14 cellular contexts compared by ENCODE assay signal in the genomic region with DNA sequence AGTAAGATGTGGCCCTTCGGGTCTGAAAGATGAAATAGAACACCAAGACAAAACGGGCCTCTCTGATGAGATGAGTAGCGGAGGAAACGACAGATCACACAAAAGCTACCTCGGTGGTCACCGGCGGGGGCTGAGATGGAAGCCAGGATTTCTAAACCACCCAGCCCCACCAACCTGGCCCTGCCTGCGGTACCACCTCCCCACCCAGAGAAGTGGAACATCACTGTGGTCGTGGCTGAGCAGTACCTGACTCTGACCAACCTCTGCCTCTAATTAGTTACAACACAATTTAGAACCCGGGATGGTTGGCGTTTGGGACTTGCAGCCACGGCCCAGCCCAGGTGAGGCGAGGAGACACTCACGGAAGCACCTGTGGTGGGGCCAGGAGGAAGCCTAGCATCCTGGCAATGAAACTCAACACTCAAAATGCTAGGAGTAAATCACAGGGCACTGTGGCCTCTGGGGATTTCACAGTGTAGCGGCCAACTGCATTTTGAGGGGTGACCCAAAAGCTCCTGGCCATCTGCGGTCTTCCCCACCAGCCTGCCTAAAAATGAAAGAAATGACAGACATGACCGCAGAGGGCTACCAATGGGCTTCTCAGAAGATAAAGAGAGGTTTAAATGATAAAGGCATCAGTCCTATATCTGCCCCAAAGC.
DNase-seq lines count a peak whose midpoint lies in the region; ATAC-seq and TF ChIP-seq lines count a peak whose summit lies in the region.
"Had no signal": no experiment of that assay in that cellular context is flagged by ENCODE, and none has a peak within 500 bp of the region (broad histone marks: within the 10 kb centered on the region; RNA-seq: fewer than 3 reads in every experiment).

No MANE protein-coding gene starts in this region.

- H3K4me3 ChIP-seq in subcutaneous abdominal adipose tissue (ENCODE audit: low read depth in 1 of 5, low read length in 5 of 5) (no peak overlapping the region), endodermal cell (ENCODE audit: low read length) (no peak overlapping the region)

- peak overlapping the region; percentile 92 for H3K27ac ChIP-seq in subcutaneous abdominal adipose tissue (ENCODE audit: low read depth, low read length)
- no peak overlapping the region for H3K27ac ChIP-seq in endodermal cell (ENCODE audit: low read depth, low read length)
- H3K27ac ChIP-seq: esophagus muscularis mucosa had no signal

- H3K9me3 ChIP-seq in subcutaneous abdominal adipose tissue (ENCODE audit: control insufficient read depth in 5 of 5, low read length in 5 of 5): no peaks in the 10 kb centered on the region
- no peaks in the 10 kb centered on the region for H3K9me3 ChIP-seq in endodermal cell (ENCODE audit: control insufficient read depth, low read length)
- H3K9me3 ChIP-seq: esophagus muscularis mucosa had no signal

- TF ChIP-seq CTCF in endodermal cell (conservative IDR thresholded peaks at IDR 0.05): no peak

- H3K27ac Mint-ChIP-seq in activated naive CD4-positive, alpha-beta T cell treated with anti-CD3 and anti-CD28 coated beads, Interleukin-2, amount 50 U/mL, for 24 hours: peak overlapping the region; percentile 92
- H3K27ac Mint-ChIP-seq in activated naive CD8-positive, alpha-beta T cell treated with anti-CD3 and anti-CD28 coated beads for 36 hours: peak overlapping the region; percentile 82
- peak overlapping the region; percentile 97 for H3K27ac Mint-ChIP-seq in memory B cell
- H3K27ac Mint-ChIP-seq in endodermal cell: no peak overlapping the region

- H3K9ac ChIP-seq in subcutaneous abdominal adipose tissue (ENCODE audit: low read length in 5 of 5) (peak overlapping the region in 4 of 5 donors; percentile 12 to 75 (median 36)), endodermal cell (ENCODE audit: extremely low read depth, low read length, poor library complexity, severe bottlenecking) (no peak overlapping the region)

- H3K9me3 Mint-ChIP-seq in activated naive CD4-positive, alpha-beta T cell treated with anti-CD3 and anti-CD28 coated beads, Interleukin-2, amount 50 U/mL, for 24 hours: no peaks in the 10 kb centered on the region
- H3K9me3 Mint-ChIP-seq in activated naive CD8-positive, alpha-beta T cell treated with anti-CD3 and anti-CD28 coated beads for 36 hours: no peaks in the 10 kb centered on the region
- H3K9me3 Mint-ChIP-seq in memory B cell (no peaks in the 10 kb centered on the region), endodermal cell (no peaks in the 10 kb centered on the region)

- no peaks in the 10 kb centered on the region for H3K27me3 ChIP-seq in subcutaneous abdominal adipose tissue (ENCODE audit: control insufficient read depth in 5 of 5, insufficient read depth in 4 of 5, low read length in 5 of 5)
- H3K27me3 ChIP-seq in endodermal cell (ENCODE audit: control insufficient read depth, insufficient read depth, low read length, poor library complexity, severe bottlenecking): no peaks in the 10 kb centered on the region
- H3K27me3 ChIP-seq: esophagus muscularis mucosa had no signal

- no peak for DNase-seq in activated naive CD4-positive, alpha-beta T cell treated with anti-CD3 and anti-CD28 coated beads, Interleukin-2, amount 50 U/mL, for 16 hours
- DNase-seq in activated naive CD8-positive, alpha-beta T cell treated with anti-CD3 and anti-CD28 coated beads for 36 hours: no peak
- no peak for DNase-seq in memory B cell (ENCODE audit: low spot score in 2 of 2)
- no peak for DNase-seq in iPS-NIHi11 (ENCODE audit: low spot score)
- DNase-seq in endodermal cell: no peak
- DNase-seq: activated CD8-positive, alpha-beta memory T cell treated with anti-CD3 and anti-CD28 coated beads for 24 hours; NCI-H1105 treated with DMSO at 0.1 percent for 48 hours; nucleus accumbens; stimulated activated CD4-positive, alpha-beta T cell treated with anti-CD3 and anti-CD28 coated beads, Interleukin-2, amount 100 ng/mL, for 48 hours; SW 1271 had no signal

- H3K4me1 Mint-ChIP-seq in activated naive CD4-positive, alpha-beta T cell treated with anti-CD3 and anti-CD28 coated beads, Interleukin-2, amount 50 U/mL, for 24 hours: peaks cover 93% of the 10 kb centered on the region
- peaks cover 90% of the 10 kb centered on the region for H3K4me1 Mint-ChIP-seq in activated naive CD8-positive, alpha-beta T cell treated with anti-CD3 and anti-CD28 coated beads for 36 hours
- H3K4me1 Mint-ChIP-seq in memory B cell (peaks cover 55% of the 10 kb centered on the region), endodermal cell (peaks cover 25% of the 10 kb centered on the region)

- peaks cover 35 to 85% (median 76%) of the 10 kb centered on the region in 5 donors for H3K4me1 ChIP-seq in subcutaneous abdominal adipose tissue (ENCODE audit: control insufficient read depth in 5 of 5, insufficient read depth in 5 of 5, low read length in 5 of 5)
- peaks cover 3% of the 10 kb centered on the region for H3K4me1 ChIP-seq in endodermal cell (ENCODE audit: control insufficient read depth, insufficient read depth, low read length)

- 94 to 98% methylated on average over 4 to 17 of the region's 17 CpGs for WGBS in endodermal cell (ENCODE audit: insufficient coverage in 1 of 2, insufficient read length in 1 of 2), 2 experiments

- H3K36me3 ChIP-seq in subcutaneous abdominal adipose tissue (ENCODE audit: control insufficient read depth in 5 of 5, insufficient read depth in 5 of 5, low read length in 5 of 5) (peaks cover 0 to 2% (median 0%) of the 10 kb centered on the region in 5 donors), endodermal cell (ENCODE audit: control insufficient read depth, insufficient read depth, low read length) (peaks cover 6% of the 10 kb centered on the region)
- H3K36me3 ChIP-seq: esophagus muscularis mucosa had no signal

- no peaks in the 10 kb centered on the region for H3K27me3 Mint-ChIP-seq in activated naive CD4-positive, alpha-beta T cell treated with anti-CD3 and anti-CD28 coated beads, Interleukin-2, amount 50 U/mL, for 24 hours
- H3K27me3 Mint-ChIP-seq in activated naive CD8-positive, alpha-beta T cell treated with anti-CD3 and anti-CD28 coated beads for 36 hours: no peaks in the 10 kb centered on the region
- no peaks in the 10 kb centered on the region for H3K27me3 Mint-ChIP-seq in memory B cell
- no peaks in the 10 kb centered on the region for H3K27me3 Mint-ChIP-seq in endodermal cell (ENCODE audit: insufficient read depth)

- ATAC-seq in memory B cell (ENCODE audit: low read depth): no peak
- no peak for ATAC-seq in GM21526 (IDR thresholded peaks at IDR 0.05; ENCODE audit: low FRiP score, unreplicated experiment)

- no peaks in the 10 kb centered on the region for H3K36me3 Mint-ChIP-seq in activated naive CD4-positive, alpha-beta T cell treated with anti-CD3 and anti-CD28 coated beads, Interleukin-2, amount 50 U/mL, for 24 hours
- H3K36me3 Mint-ChIP-seq in activated naive CD8-positive, alpha-beta T cell treated with anti-CD3 and anti-CD28 coated beads for 36 hours: peaks cover 25% of the 10 kb centered on the region
- H3K36me3 Mint-ChIP-seq in memory B cell (peaks cover 13% of the 10 kb centered on the region), endodermal cell (ENCODE audit: low read depth) (no peaks in the 10 kb centered on the region)

- peak overlapping the region; percentile 57 for H3K4me3 Mint-ChIP-seq in activated naive CD4-positive, alpha-beta T cell treated with anti-CD3 and anti-CD28 coated beads, Interleukin-2, amount 50 U/mL, for 24 hours
- H3K4me3 Mint-ChIP-seq in activated naive CD8-positive, alpha-beta T cell treated with anti-CD3 and anti-CD28 coated beads for 36 hours: peak overlapping the region; percentile 68
- H3K4me3 Mint-ChIP-seq in memory B cell: peak overlapping the region; percentile 8
- no peak overlapping the region for H3K4me3 Mint-ChIP-seq in endodermal cell
